Comparison of ENCODE assay signal across 8 cellular contexts in genomic region chr2:8682719-8683667, GRCh38. TPM values are rescaled to one million over a fixed set of nuclear protein-coding genes. Genes with fewer than 3 reads are reported as not detected.
DNase-seq lines count a peak whose midpoint lies in the region; ATAC-seq and TF ChIP-seq lines count a peak whose summit lies in the region.

No MANE protein-coding gene starts in this region.

- ATAC-seq in gastroesophageal sphincter (no peak), HG03354 (IDR thresholded peaks at IDR 0.05; ENCODE audit: poor library complexity, severe bottlenecking, unreplicated experiment) (no peak), GM19328 (IDR thresholded peaks at IDR 0.05; ENCODE audit: unreplicated experiment) (no peak)

- peak overlapping the region; percentile 83 to 89 for H3K4me3 ChIP-seq in gastroesophageal sphincter
- H3K4me3 ChIP-seq in neutrophil (ENCODE audit: low read depth in 1 of 2, low read length in 1 of 2) = peak overlapping the region; percentile 79 to 80

- no peak for TF ChIP-seq CTCF in 22Rv1 (IDR thresholded peaks at IDR 0.05)
- peak in 3 of 4 experiments; percentile 9 to 31 (median 25) for TF ChIP-seq CTCF in gastroesophageal sphincter (IDR thresholded peaks at IDR 0.05)
- no peak for TF ChIP-seq CTCF in neutrophil (IDR thresholded peaks at IDR 0.05)

- no peak for TF ChIP-seq EP300 in gastroesophageal sphincter (IDR thresholded peaks at IDR 0.05)

- H3K27me3 ChIP-seq in gastroesophageal sphincter (no peaks in the 10 kb centered on the region), neutrophil (peaks cover 24% of the 10 kb centered on the region)

- peak in 1 of 2 donors; percentile 5 for TF ChIP-seq POLR2A in gastroesophageal sphincter (IDR thresholded peaks at IDR 0.05)

- H3K9me3 ChIP-seq in gastroesophageal sphincter = no peaks in the 10 kb centered on the region
- H3K9me3 ChIP-seq in neutrophil = no peaks in the 10 kb centered on the region

- DNase-seq in H4 (ENCODE audit: low spot score) = peak; percentile 33
- peak; percentile 40 to 64 for DNase-seq in NOMO-1 (lab: John Stamatoyannopoulos, UW; ENCODE audit: unreplicated experiment in 2 of 2)
- peak; percentile 42 for DNase-seq in activated effector memory CD4-positive, alpha-beta T cell treated with Interleukin-2 at 50 U/mL for 16 hours

- peaks cover 0 to 53% (median 10%) of the 10 kb centered on the region in 3 donors for H3K4me1 ChIP-seq in gastroesophageal sphincter
- H3K4me1 ChIP-seq in neutrophil (ENCODE audit: control insufficient read depth in 1 of 2, insufficient read depth in 1 of 2, low read depth in 1 of 2, low read length in 1 of 2) = peaks cover 50 to 54% of the 10 kb centered on the region in 2 experiments

- WGBS in gastroesophageal sphincter (ENCODE audit: low coverage in 1 of 2), 2 donors = 1 to 2% methylated on average over 23 to 26 of the region's 30 CpGs

- H3K27ac ChIP-seq in 22Rv1 = peak overlapping the region; percentile 100
- H3K27ac ChIP-seq in gastroesophageal sphincter = peak overlapping the region; percentile 81 to 99 (median 96)
- peak overlapping the region; percentile 90 for H3K27ac ChIP-seq in neutrophil

- no peaks in the 10 kb centered on the region for H3K36me3 ChIP-seq in gastroesophageal sphincter
- H3K36me3 ChIP-seq in neutrophil = no peaks in the 10 kb centered on the region

RNA-seq across cellular contexts. Expression of gene ID2, which starts 1.1 kb away (rescaled TPM):
- total RNA-seq in H4 (2014; rRNA removed; shearing (Covaris generic)) = 57.8 and 80.4 TPM in 2 replicates
- 100 to 1,000 TPM; 142 to 384 (median 169) TPM for total RNA-seq in gastroesophageal sphincter

Comparison
In these comparisons a context has a peak if more than half of its experiments do, and no peak if none do; other contexts are left out.
1. CTCF ChIP-seq: peak in gastroesophageal sphincter (3 of 4); none in 22Rv1 (single experiment) and neutrophil (single experiment).
2. Peak in every context shown above with its lines, with median percentiles within 50 percentile points of each other: H3K27ac ChIP-seq and DNase-seq.